Comparison of ENCODE assay signal across 39 cellular contexts in the genomic region with DNA sequence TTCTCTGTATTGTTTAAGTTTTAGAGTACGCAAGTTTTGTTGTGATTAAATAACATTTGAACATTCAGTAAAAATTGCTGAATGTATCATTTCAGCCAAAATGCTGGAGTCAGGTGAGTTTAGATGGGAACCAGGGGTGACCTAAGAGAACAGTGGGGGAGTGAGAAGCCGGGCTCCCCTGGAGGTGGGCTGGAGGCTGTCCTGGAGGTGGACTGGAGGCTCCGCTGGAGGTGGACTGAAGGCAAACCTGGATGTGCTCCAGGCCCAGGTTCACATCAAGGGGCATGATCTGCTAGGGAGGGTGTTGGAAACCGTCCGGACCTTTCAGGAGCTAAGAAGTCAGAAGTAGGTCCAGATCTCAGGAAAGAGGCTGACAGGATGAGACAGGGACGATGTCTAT. TPM values are rescaled to one million over a fixed set of nuclear protein-coding genes. Genes with fewer than 3 reads are reported as not detected.
"Had no signal": no experiment of that assay in that cellular context is flagged by ENCODE, and none has a peak within 500 bp of the region (broad histone marks: within the 10 kb centered on the region; RNA-seq: fewer than 3 reads in every experiment).

No MANE protein-coding gene starts in this region.

- H3K36me3 ChIP-seq: ascending aorta, brain microvascular endothelial cell, breast epithelium had no signal

- H3K27ac ChIP-seq: ascending aorta, body of pancreas, brain microvascular endothelial cell, breast epithelium, VCaP had no signal

- H3K4me1 Mint-ChIP-seq: activated B cell treated with CpG ODN at 0.5 μM for 24 hours had no signal

- FAIRE-seq: TTC549 had no signal

- H3K4me1 ChIP-seq: ascending aorta, body of pancreas, breast epithelium had no signal

- H3K4me3 Mint-ChIP-seq: activated B cell treated with CpG ODN at 0.5 μM for 24 hours; activated CD4-positive, alpha-beta memory T cell treated with anti-CD3 and anti-CD28 coated beads for 36 hours; activated CD4-positive, alpha-beta T cell treated with anti-CD3 and anti-CD28 coated beads, Interleukin-2, amount 10 ng/mL, durations not matched to agents 24 days and 14 days; activated CD8-positive, alpha-beta memory T cell treated with anti-CD3 and anti-CD28 coated beads, Interleukin-2, amount 10 ng/mL, durations not matched to agents 7 days and 5 days; activated CD8-positive, alpha-beta T cell treated with anti-CD3 and anti-CD28 coated beads, Interleukin-2, amount 10 ng/mL, durations not matched to agents 7 days and 5 days; activated naive CD4-positive, alpha-beta T cell treated with anti-CD3 and anti-CD28 coated beads, Interleukin-2, amount 10 ng/mL, durations not matched to agents 7 days and 5 days; activated naive CD4-positive, alpha-beta T cell treated with anti-CD3 and anti-CD28 coated beads, Interleukin-2, amount 50 U/mL, for 24 hours; activated naive CD8-positive, alpha-beta T cell; activated naive CD8-positive, alpha-beta T cell treated with anti-CD3 and anti-CD28 coated beads, Interleukin-2, amount 10 ng/mL, durations not matched to agents 7 days and 5 days; activated naive CD8-positive, alpha-beta T cell treated with anti-CD3 and anti-CD28 coated beads, Interleukin-2, amount 50 U/mL, for 24 hours; activated T-cell treated with anti-CD3 and anti-CD28 coated beads, Interleukin-2, amount 50 U/mL, for 24 hours; T-helper 1 cell treated with Interleukin-12 subunit alpha and Interleukin-12 subunit beta and Interleukin-4 antibody, amounts not matched to agents 30 μg/mL and 1 μg/mL, for 36 hours; T-helper 2 cell treated with Interferon-gamma antibody and Interleukin-4, amounts not matched to agents 5 μg/mL and 100 μg/mL, for 36 hours had no signal

- DNase-seq: activated B cell treated with CpG ODN at 0.5 μM for 24 hours; activated CD4-positive, alpha-beta memory T cell treated with anti-CD3 and anti-CD28 coated beads for 36 hours; activated CD4-positive, alpha-beta T cell treated with anti-CD3 and anti-CD28 coated beads for 4 hours; activated CD4-positive, alpha-beta T cell treated with anti-CD3 and anti-CD28 coated beads, Interleukin-2, amount 10 ng/mL, durations not matched to agents 24 days and 14 days; activated CD4-positive, alpha-beta T cell treated with anti-CD3 and anti-CD28 coated beads, Interleukin-2, amount 50 U/mL, for 1 hour; activated CD4-positive, alpha-beta T cell treated with anti-CD3 and anti-CD28 coated beads, Interleukin-2, amount 50 U/mL, for 4 hours; activated CD4-positive, CD25-positive, alpha-beta regulatory T cell treated with anti-CD3 and anti-CD28 coated beads, Interleukin-2, amount 50 U/mL, for 72 hours; activated CD8-positive, alpha-beta memory T cell treated with anti-CD3 and anti-CD28 coated beads for 24 hours; activated CD8-positive, alpha-beta memory T cell treated with anti-CD3 and anti-CD28 coated beads, Interleukin-2, amount 10 ng/mL, durations not matched to agents 7 days and 5 days; activated CD8-positive, alpha-beta memory T cell treated with anti-CD3 and anti-CD28 coated beads, Interleukin-2, amount 50 U/mL, for 48 hours; activated CD8-positive, alpha-beta T cell treated with anti-CD3 and anti-CD28 coated beads, Interleukin-2, amount 10 ng/mL, durations not matched to agents 7 days and 5 days; activated effector memory CD4-positive, alpha-beta T cell treated with Interleukin-2 at 50 U/mL for 16 hours; activated gamma-delta T cell; activated naive CD4-positive, alpha-beta T cell treated with anti-CD3 and anti-CD28 coated beads, Interleukin-2, amount 10 ng/mL, durations not matched to agents 7 days and 5 days; activated naive CD4-positive, alpha-beta T cell treated with Interleukin-2 at 50 U/mL for 16 hours; activated naive CD8-positive, alpha-beta T cell treated with anti-CD3 and anti-CD28 coated beads, Interleukin-2, amount 10 ng/mL, durations not matched to agents 7 days and 5 days; activated naive CD8-positive, alpha-beta T cell treated with anti-CD3 and anti-CD28 coated beads, Interleukin-2, amount 50 U/mL, for 24 hours; activated T-cell treated with anti-CD3 and anti-CD28 coated beads, Interleukin-2, amount 50 U/mL, for 24 hours; activated T-cell treated with anti-CD3 and anti-CD28 coated beads, Interleukin-2, amount 50 U/mL, for 48 hours; amygdala; anterior cingulate cortex; body of pancreas; brain microvascular endothelial cell; central memory CD4-positive, alpha-beta T cell; T-helper 1 cell; T-helper 2 cell; T-helper 9 cell had no signal

- ATAC-seq: activated CD8-positive, alpha-beta memory T cell treated with anti-CD3 and anti-CD28 coated beads, Interleukin-2, amount 10 ng/mL, durations not matched to agents 7 days and 5 days; activated CD8-positive, alpha-beta T cell treated with anti-CD3 and anti-CD28 coated beads, Interleukin-2, amount 10 ng/mL, durations not matched to agents 7 days and 5 days; activated naive CD8-positive, alpha-beta T cell treated with anti-CD3 and anti-CD28 coated beads, Interleukin-2, amount 50 U/mL, for 24 hours; body of pancreas had no signal

- H3K4me3 ChIP-seq: ascending aorta, body of pancreas, breast epithelium had no signal

- H3K27me3 ChIP-seq: ascending aorta, body of pancreas, breast epithelium had no signal

- H3K9me3 ChIP-seq: ascending aorta, body of pancreas, breast epithelium had no signal

- H3K27ac Mint-ChIP-seq: activated B cell treated with CpG ODN at 0.5 μM for 24 hours; activated CD4-positive, alpha-beta memory T cell treated with anti-CD3 and anti-CD28 coated beads for 36 hours; activated CD4-positive, alpha-beta T cell treated with anti-CD3 and anti-CD28 coated beads, Interleukin-2, amount 10 ng/mL, durations not matched to agents 24 days and 14 days; activated CD8-positive, alpha-beta memory T cell treated with anti-CD3 and anti-CD28 coated beads, Interleukin-2, amount 10 ng/mL, durations not matched to agents 7 days and 5 days; activated CD8-positive, alpha-beta T cell treated with anti-CD3 and anti-CD28 coated beads, Interleukin-2, amount 10 ng/mL, durations not matched to agents 7 days and 5 days; activated naive CD4-positive, alpha-beta T cell treated with anti-CD3 and anti-CD28 coated beads, Interleukin-2, amount 10 ng/mL, durations not matched to agents 7 days and 5 days; activated naive CD4-positive, alpha-beta T cell treated with anti-CD3 and anti-CD28 coated beads, Interleukin-2, amount 50 U/mL, for 24 hours; activated naive CD8-positive, alpha-beta T cell; activated naive CD8-positive, alpha-beta T cell treated with anti-CD3 and anti-CD28 coated beads, Interleukin-2, amount 10 ng/mL, durations not matched to agents 7 days and 5 days; activated naive CD8-positive, alpha-beta T cell treated with anti-CD3 and anti-CD28 coated beads, Interleukin-2, amount 50 U/mL, for 24 hours; activated T-cell treated with anti-CD3 and anti-CD28 coated beads, Interleukin-2, amount 50 U/mL, for 24 hours; activated T-helper 2 cell treated with anti-CD3 and anti-CD28 coated beads, Interferon-gamma antibody, Interleukin-2, Interleukin-4, amounts not matched to agents 10 μg/mL and 5 μg/mL and 100 μg/mL, durations not matched to agents 14 hours and 24 hours and 36 hours; T-helper 1 cell treated with Interleukin-12 subunit alpha and Interleukin-12 subunit beta and Interleukin-4 antibody, amounts not matched to agents 30 μg/mL and 1 μg/mL, for 36 hours; T-helper 2 cell treated with Interferon-gamma antibody and Interleukin-4, amounts not matched to agents 5 μg/mL and 100 μg/mL, for 36 hours had no signal

RNA-seq across cellular contexts. Expression of gene DNAJB8, which starts 23.7 kb away (rescaled TPM):
- total RNA-seq: activated B cell treated with CpG ODN at 0.5 μM for 24 hours; activated CD4-positive, alpha-beta memory T cell treated with anti-CD3 and anti-CD28 coated beads for 36 hours; activated CD4-positive, alpha-beta T cell treated with anti-CD3 and anti-CD28 coated beads, Interleukin-2, amount 10 ng/mL, durations not matched to agents 24 days and 14 days; activated CD8-positive, alpha-beta memory T cell treated with anti-CD3 and anti-CD28 coated beads, Interleukin-2, amount 10 ng/mL, durations not matched to agents 7 days and 5 days; activated CD8-positive, alpha-beta T cell treated with anti-CD3 and anti-CD28 coated beads, Interleukin-2, amount 10 ng/mL, durations not matched to agents 7 days and 5 days; activated naive CD8-positive, alpha-beta T cell treated with anti-CD3 and anti-CD28 coated beads, Interleukin-2, amount 10 ng/mL, durations not matched to agents 7 days and 5 days; activated T-helper 2 cell treated with anti-CD3 and anti-CD28 coated beads, Interferon-gamma antibody, Interleukin-2, Interleukin-4, amounts not matched to agents 10 μg/mL and 5 μg/mL and 100 μg/mL, durations not matched to agents 14 hours and 24 hours and 36 hours; ascending aorta; body of pancreas; breast epithelium; cardiac septum; cerebellum had no signal
- polyA plus RNA-seq: adipose tissue had no signal

RNA-seq across cellular contexts. Expression of gene GATA2, which starts 50.1 kb away (rescaled TPM):
- total RNA-seq: activated B cell treated with CpG ODN at 0.5 μM for 24 hours; activated CD4-positive, alpha-beta memory T cell treated with anti-CD3 and anti-CD28 coated beads for 36 hours; activated CD4-positive, alpha-beta T cell treated with anti-CD3 and anti-CD28 coated beads, Interleukin-2, amount 10 ng/mL, durations not matched to agents 24 days and 14 days; activated CD8-positive, alpha-beta T cell treated with anti-CD3 and anti-CD28 coated beads, Interleukin-2, amount 10 ng/mL, durations not matched to agents 7 days and 5 days; activated naive CD8-positive, alpha-beta T cell treated with anti-CD3 and anti-CD28 coated beads, Interleukin-2, amount 10 ng/mL, durations not matched to agents 7 days and 5 days had no signal
